ENCODE assay signal across 21 cellular contexts in genomic region chr1:20875198-20875973, GRCh38.
DNase-seq lines count a peak whose midpoint lies in the region; ATAC-seq and TF ChIP-seq lines count a peak whose summit lies in the region.
"Had no signal": no experiment of that assay in that cellular context is flagged by ENCODE, and none has a peak within 500 bp of the region (broad histone marks: within the 10 kb centered on the region; RNA-seq: fewer than 3 reads in every experiment).

No MANE protein-coding gene starts in this region.

- no peak for TF ChIP-seq CTCF in colonic mucosa (IDR thresholded peaks at IDR 0.05)
- no peak for TF ChIP-seq CTCF in nephron (IDR thresholded peaks at IDR 0.05; ENCODE audit: unreplicated experiment in 3 of 3)

- no peaks in the 10 kb centered on the region for H3K36me3 ChIP-seq in colonic mucosa

- H3K4me3 ChIP-seq in colonic mucosa = no peak overlapping the region
- H3K4me3 ChIP-seq: GM12878 had no signal

- peak overlapping the region; percentile 61 for H3K27ac ChIP-seq in colonic mucosa
- H3K27ac ChIP-seq: 22Rv1, RWPE1 had no signal

- POLR2A ChIA-PET in activated CD4-positive, alpha-beta memory T cell treated with anti-CD3 and anti-CD28 coated beads, Interleukin-2, amount 10 ng/mL, durations not matched to agents 7 days and 5 days (lab: Charles Lee) = no interaction called here

- H3K36me3 Mint-ChIP-seq in T-helper 2 cell treated with Interferon-gamma antibody and Interleukin-4, amounts not matched to agents 5 μg/mL and 100 μg/mL, for 36 hours (ENCODE audit: low read depth) = peaks cover 31% of the 10 kb centered on the region
- H3K36me3 Mint-ChIP-seq in nephron (ENCODE audit: low read depth) = peaks cover 52% of the 10 kb centered on the region
- H3K36me3 Mint-ChIP-seq in stimulated activated naive B cell treated with anti-CD40 and anti-IgM and Interleukin-4, amounts not matched to agents 10 μg/mL and 1 μg/mL and 100 μg/mL, for 72 hours = peaks cover 43 to 57% of the 10 kb centered on the region in 2 donors
- H3K36me3 Mint-ChIP-seq in activated CD4-positive, alpha-beta memory T cell treated with anti-CD3 and anti-CD28 coated beads, Interleukin-2, amount 10 ng/mL, durations not matched to agents 7 days and 5 days (ENCODE audit: low read depth) = peaks cover 28% of the 10 kb centered on the region

- H3K27me3 Mint-ChIP-seq in T-helper 2 cell treated with Interferon-gamma antibody and Interleukin-4, amounts not matched to agents 5 μg/mL and 100 μg/mL, for 36 hours (ENCODE audit: low read depth) = no peaks in the 10 kb centered on the region
- H3K27me3 Mint-ChIP-seq in nephron (ENCODE audit: low read depth) = no peaks in the 10 kb centered on the region
- H3K27me3 Mint-ChIP-seq in stimulated activated naive B cell treated with anti-CD40 and anti-IgM and Interleukin-4, amounts not matched to agents 10 μg/mL and 1 μg/mL and 100 μg/mL, for 72 hours = no peaks in the 10 kb centered on the region
- no peaks in the 10 kb centered on the region for H3K27me3 Mint-ChIP-seq in activated CD4-positive, alpha-beta memory T cell treated with anti-CD3 and anti-CD28 coated beads, Interleukin-2, amount 10 ng/mL, durations not matched to agents 7 days and 5 days
- H3K27me3 Mint-ChIP-seq: CD4-positive, CD25-positive, alpha-beta regulatory T cell had no signal

- no peaks in the 10 kb centered on the region for H3K4me1 ChIP-seq in colonic mucosa

- peak overlapping the region; percentile 58 for H3K27ac Mint-ChIP-seq in T-helper 2 cell treated with Interferon-gamma antibody and Interleukin-4, amounts not matched to agents 5 μg/mL and 100 μg/mL, for 36 hours
- H3K27ac Mint-ChIP-seq in nephron = peak overlapping the region; percentile 24 to 92 (median 69)
- H3K27ac Mint-ChIP-seq in stimulated activated naive B cell treated with anti-CD40 and anti-IgM and Interleukin-4, amounts not matched to agents 10 μg/mL and 1 μg/mL and 100 μg/mL, for 72 hours = peak overlapping the region; percentile 80
- no peak overlapping the region for H3K27ac Mint-ChIP-seq in activated CD4-positive, alpha-beta memory T cell treated with anti-CD3 and anti-CD28 coated beads, Interleukin-2, amount 10 ng/mL, durations not matched to agents 7 days and 5 days

- in situ Hi-C loops in G401 (cut with HindIII; ENCODE audit: low sequenced_read_pairs) = no loop called here

- H3K27me3 ChIP-seq in colonic mucosa = no peaks in the 10 kb centered on the region

- no peaks in the 10 kb centered on the region for H3K9me3 ChIP-seq in colonic mucosa

- no peaks in the 10 kb centered on the region for H3K9me3 Mint-ChIP-seq in T-helper 2 cell treated with Interferon-gamma antibody and Interleukin-4, amounts not matched to agents 5 μg/mL and 100 μg/mL, for 36 hours
- no peaks in the 10 kb centered on the region for H3K9me3 Mint-ChIP-seq in nephron
- H3K9me3 Mint-ChIP-seq in stimulated activated naive B cell treated with anti-CD40 and anti-IgM and Interleukin-4, amounts not matched to agents 10 μg/mL and 1 μg/mL and 100 μg/mL, for 72 hours = no peaks in the 10 kb centered on the region
- no peaks in the 10 kb centered on the region for H3K9me3 Mint-ChIP-seq in activated CD4-positive, alpha-beta memory T cell treated with anti-CD3 and anti-CD28 coated beads, Interleukin-2, amount 10 ng/mL, durations not matched to agents 7 days and 5 days
- H3K9me3 Mint-ChIP-seq: CD4-positive, CD25-positive, alpha-beta regulatory T cell had no signal

- H3K4me1 Mint-ChIP-seq in T-helper 2 cell treated with Interferon-gamma antibody and Interleukin-4, amounts not matched to agents 5 μg/mL and 100 μg/mL, for 36 hours (ENCODE audit: low read depth) = peaks cover 12% of the 10 kb centered on the region
- no peaks in the 10 kb centered on the region for H3K4me1 Mint-ChIP-seq in nephron
- H3K4me1 Mint-ChIP-seq in stimulated activated naive B cell treated with anti-CD40 and anti-IgM and Interleukin-4, amounts not matched to agents 10 μg/mL and 1 μg/mL and 100 μg/mL, for 72 hours = peaks cover 4 to 9% of the 10 kb centered on the region in 2 donors
- H3K4me1 Mint-ChIP-seq in activated CD4-positive, alpha-beta memory T cell treated with anti-CD3 and anti-CD28 coated beads, Interleukin-2, amount 10 ng/mL, durations not matched to agents 7 days and 5 days = peaks cover 22% of the 10 kb centered on the region

- CTCF ChIA-PET in activated CD4-positive, alpha-beta memory T cell treated with anti-CD3 and anti-CD28 coated beads, Interleukin-2, amount 10 ng/mL, durations not matched to agents 7 days and 5 days (lab: Charles Lee) = interaction anchor here (0.6 kb wide), 1 partner anchor 81 kb away, joined by 3 read pairs; no protein-coding TSS in a partner anchor

- no peak for DNase-seq in T-helper 2 cell treated with Interferon-gamma antibody and Interleukin-4, amounts not matched to agents 5 μg/mL and 100 μg/mL, for 36 hours (ENCODE audit: low spot score)
- no peak for DNase-seq in T-helper 2 cell
- DNase-seq in colonic mucosa = peak; percentile 69
- DNase-seq in stimulated activated naive B cell treated with anti-CD40 and anti-IgM and Interleukin-4, amounts not matched to agents 10 μg/mL and 1 μg/mL and 100 μg/mL, for 72 hours = no peak
- no peak for DNase-seq in cerebellum (ENCODE audit: low spot score)
- no peak for DNase-seq in G401 (ENCODE audit: low spot score)
- DNase-seq in activated CD4-positive, alpha-beta memory T cell treated with anti-CD3 and anti-CD28 coated beads, Interleukin-2, amount 10 ng/mL, durations not matched to agents 7 days and 5 days = no peak
- DNase-seq: CD4-positive, CD25-positive, alpha-beta regulatory T cell; COR-L47; KBM-7; MV-4-11; NCI-H1417; NCI-H187 treated with DMSO at 0.1 percent for 48 hours; NCI-H226; NCI-H524 treated with DMSO at 0.1 percent for 48 hours; PC-3; SIG-M5 had no signal

- H3K4me3 Mint-ChIP-seq in T-helper 2 cell treated with Interferon-gamma antibody and Interleukin-4, amounts not matched to agents 5 μg/mL and 100 μg/mL, for 36 hours = no peak overlapping the region
- H3K4me3 Mint-ChIP-seq in nephron = no peak overlapping the region
- no peak overlapping the region for H3K4me3 Mint-ChIP-seq in stimulated activated naive B cell treated with anti-CD40 and anti-IgM and Interleukin-4, amounts not matched to agents 10 μg/mL and 1 μg/mL and 100 μg/mL, for 72 hours
- H3K4me3 Mint-ChIP-seq in activated CD4-positive, alpha-beta memory T cell treated with anti-CD3 and anti-CD28 coated beads, Interleukin-2, amount 10 ng/mL, durations not matched to agents 7 days and 5 days = no peak overlapping the region

- ATAC-seq in stimulated activated naive B cell treated with anti-CD40 and anti-IgM and Interleukin-4, amounts not matched to agents 10 μg/mL and 1 μg/mL and 100 μg/mL, for 72 hours (replicated peaks) = no peak
- ATAC-seq: GM12878, PC-3 had no signal

- intact Hi-C loops in colonic mucosa (cut with DNase I) = no loop called here

- peak overlapping the region in 1 of 2 donors; percentile 59 for H3K9ac ChIP-seq in colonic mucosa (ENCODE audit: low read depth in 2 of 2, low read length in 2 of 2)
